In genomic region chr2:135997380-135997779, GRCh38 we compare ENCODE assay signal across 9 cellular contexts. TPM values are rescaled to one million over a fixed set of nuclear protein-coding genes. Genes with fewer than 3 reads are reported as not detected.
A peak's percentile ranks its signal among the peaks of the same experiment; 100 is the strongest.
DNase-seq lines count a peak whose midpoint lies in the region; ATAC-seq and TF ChIP-seq lines count a peak whose summit lies in the region.
"Had no signal": no experiment of that assay in that cellular context is flagged by ENCODE, and none has a peak within 500 bp of the region (broad histone marks: within the 10 kb centered on the region; RNA-seq: fewer than 3 reads in every experiment).

No MANE protein-coding gene starts in this region.

- H3K36me3 Mint-ChIP-seq in T-cell = peaks cover 7% of the 10 kb centered on the region

- H3K4me1 Mint-ChIP-seq in T-cell = peaks cover 14 to 29% (median 22%) of the 10 kb centered on the region in 3 donors

- no peak for TF ChIP-seq POLR2A in lower leg skin (IDR thresholded peaks at IDR 0.05)

- TF ChIP-seq CTCF in lower leg skin (IDR thresholded peaks at IDR 0.05) = no peak

- no peak overlapping the region for H4K8ac ChIP-seq in neuronal stem cell (ENCODE audit: low read depth, low read length)

- peaks cover 7 to 15% of the 10 kb centered on the region in 2 donors for H3K4me1 ChIP-seq in neuronal stem cell (ENCODE audit: control insufficient read depth in 2 of 2, insufficient read depth in 1 of 2, low read depth in 1 of 2, low read length in 2 of 2)

- H3K9me3 ChIP-seq in neuronal stem cell (replicated peaks in 1 of 2; ENCODE audit: control insufficient read depth in 2 of 2, insufficient read depth in 1 of 2, low read depth in 1 of 2, low read length in 2 of 2) = no peaks in the 10 kb centered on the region

- no peak overlapping the region for H2BK15ac ChIP-seq in neuronal stem cell (ENCODE audit: low read length)

- no peaks in the 10 kb centered on the region for H3K36me3 ChIP-seq in neuronal stem cell (replicated peaks in 1 of 2; ENCODE audit: control insufficient read depth in 2 of 2, insufficient read depth in 2 of 2, low read length in 2 of 2)

- no peak overlapping the region for H3K4me3 Mint-ChIP-seq in T-cell
- H3K4me3 Mint-ChIP-seq: dendritic cell treated with granulocyte-macrophage colony-stimulating factor and Interleukin-4, amounts not matched to agents 40 ng/mL and 50 ng/mL, for 4 days had no signal

- H3K4me3 ChIP-seq in neuronal stem cell (ENCODE audit: low read length in 2 of 2) (no peak overlapping the region), lower leg skin (ENCODE audit: low read depth, poor library complexity, severe bottlenecking) (no peak overlapping the region)

- CTCF ChIA-PET in T-cell (lab: Charles Lee) = interaction anchor here in 1 of 2 donors (0.8 to 1.7 kb wide), 3 partner anchors 8 to 72 kb away, joined by 3 to 4 read pairs (median 3); no protein-coding TSS in a partner anchor

- DNase-seq in T-cell (peak in 4 of 34 experiments; percentile 5 to 21 (median 10)), neuronal stem cell (ENCODE audit: low spot score) (peak; percentile 58), HK-2 (ENCODE audit: unreplicated experiment) (no peak), lower leg skin (ENCODE audit: low spot score in 2 of 2) (no peak), mucosa of gallbladder (ENCODE audit: low spot score) (no peak)
- no peak for DNase-seq in activated naive CD4-positive, alpha-beta T cell (lab: John Stamatoyannopoulos, UW)

- no peaks in the 10 kb centered on the region for H3K9me3 Mint-ChIP-seq in T-cell
- H3K9me3 Mint-ChIP-seq: dendritic cell treated with granulocyte-macrophage colony-stimulating factor and Interleukin-4, amounts not matched to agents 40 ng/mL and 50 ng/mL, for 4 days had no signal

- H3K27ac Mint-ChIP-seq in T-cell = no peak overlapping the region
- H3K27ac Mint-ChIP-seq: dendritic cell treated with granulocyte-macrophage colony-stimulating factor and Interleukin-4, amounts not matched to agents 40 ng/mL and 50 ng/mL, for 4 days had no signal

- POLR2A ChIA-PET in T-cell (lab: Charles Lee) = interaction anchor here in 1 of 2 donors (0.5 to 0.9 kb wide), 3 partner anchors 46 to 227 kb away, joined by 3 to 8 read pairs (median 4); no protein-coding TSS in a partner anchor

- no peak overlapping the region for H3K14ac ChIP-seq in neuronal stem cell (ENCODE audit: low read length)

- ATAC-seq in GM18873 (IDR thresholded peaks at IDR 0.05; ENCODE audit: low FRiP score, unreplicated experiment) = peak; percentile 48
- peak; percentile 48 for ATAC-seq in HG03103 (IDR thresholded peaks at IDR 0.05; ENCODE audit: low read depth, unreplicated experiment)
- ATAC-seq in T-cell (replicated peaks in 1 of 4) = peak; percentile 42 to 57 (median 50)

- H3K4ac ChIP-seq in neuronal stem cell (ENCODE audit: low read length) = no peak overlapping the region

- H2AFZ ChIP-seq in neuronal stem cell (ENCODE audit: low read length) = peak overlapping the region; percentile 57

- H2BK120ac ChIP-seq in neuronal stem cell (ENCODE audit: low read depth, low read length) = no peak overlapping the region

- intact Hi-C loops in lower leg skin (cut with DNase I; ENCODE audit: low total_unique reads) = no loop called here

- no peak overlapping the region for H4K91ac ChIP-seq in neuronal stem cell (ENCODE audit: low read depth, low read length, poor library complexity)

- no peak overlapping the region for H3K9ac ChIP-seq in neuronal stem cell (ENCODE audit: low read depth, low read length, poor library complexity)

- WGBS in neuronal stem cell (ENCODE audit: extremely low coverage in 2 of 2, insufficient read length in 2 of 2, insufficient replicate concordance in 1 of 2), 2 donors = no CpG with 5 or more reads among the region's 5 CpGs
- 59 to 86% methylated on average over 5 of the region's 5 CpGs for WGBS in lower leg skin, 2 donors

- no peaks in the 10 kb centered on the region for H3K27me3 ChIP-seq in neuronal stem cell (ENCODE audit: control insufficient read depth in 3 of 3, insufficient read depth in 3 of 3, low read depth in 1 of 3, low read length in 3 of 3)

- H2BK12ac ChIP-seq in neuronal stem cell (ENCODE audit: low read length) = no peak overlapping the region

- H3K27me3 Mint-ChIP-seq in T-cell = no peaks in the 10 kb centered on the region
- H3K27me3 Mint-ChIP-seq: dendritic cell treated with granulocyte-macrophage colony-stimulating factor and Interleukin-4, amounts not matched to agents 40 ng/mL and 50 ng/mL, for 4 days had no signal

- H3K4me2 ChIP-seq in neuronal stem cell (ENCODE audit: insufficient read depth, low read length, poor library complexity, severe bottlenecking) = no peak overlapping the region

- H2AK5ac ChIP-seq in neuronal stem cell (ENCODE audit: low read depth, low read length) = no peak overlapping the region

- H3K79me1 ChIP-seq in neuronal stem cell (ENCODE audit: low read depth, low read length) = no peaks in the 10 kb centered on the region

- H2BK5ac ChIP-seq in neuronal stem cell (ENCODE audit: low read length) = no peak overlapping the region

- H3K18ac ChIP-seq in neuronal stem cell (ENCODE audit: low read length) = peak overlapping the region; percentile 62

- H3K27ac ChIP-seq in neuronal stem cell (replicated peaks; ENCODE audit: low read length) = no peak overlapping the region

- H3K23ac ChIP-seq in neuronal stem cell (ENCODE audit: low read depth, low read length, poor library complexity) = no peak overlapping the region

RNA-seq across cellular contexts. Expression of gene DARS1, which starts 12.0 kb away (rescaled TPM):
- total RNA-seq in T-cell (10 to 100 TPM; 48.2 to 77.4 (median 69.4) TPM), lower leg skin (10 to 100 TPM; 58.7 to 73.6 (median 65.7) TPM), mucosa of gallbladder (44.6 TPM)
- 114 TPM for polyA plus RNA-seq in neuronal stem cell (2013, experiment 1 of 2)
- polyA plus RNA-seq in neuronal stem cell (2013, experiment 2 of 2) = 104 TPM
